1 cellular context compared by ENCODE assay signal in genomic region chr9:32572900-32573523, GRCh38.
TF ChIP-seq lines count a peak whose summit lies in the region.

Gene NDUFB6, minus strand, starts transcription at chr9:32573159. Its CDS starts 99 bp downstream, at chr9:32573060.

TF ChIP-seq in K562, 482 proteins besides CTCF, POLR2A, EP300 and RAD21 (continued from another document and continues in another):
- TF ChIP-seq, protein P1, sequence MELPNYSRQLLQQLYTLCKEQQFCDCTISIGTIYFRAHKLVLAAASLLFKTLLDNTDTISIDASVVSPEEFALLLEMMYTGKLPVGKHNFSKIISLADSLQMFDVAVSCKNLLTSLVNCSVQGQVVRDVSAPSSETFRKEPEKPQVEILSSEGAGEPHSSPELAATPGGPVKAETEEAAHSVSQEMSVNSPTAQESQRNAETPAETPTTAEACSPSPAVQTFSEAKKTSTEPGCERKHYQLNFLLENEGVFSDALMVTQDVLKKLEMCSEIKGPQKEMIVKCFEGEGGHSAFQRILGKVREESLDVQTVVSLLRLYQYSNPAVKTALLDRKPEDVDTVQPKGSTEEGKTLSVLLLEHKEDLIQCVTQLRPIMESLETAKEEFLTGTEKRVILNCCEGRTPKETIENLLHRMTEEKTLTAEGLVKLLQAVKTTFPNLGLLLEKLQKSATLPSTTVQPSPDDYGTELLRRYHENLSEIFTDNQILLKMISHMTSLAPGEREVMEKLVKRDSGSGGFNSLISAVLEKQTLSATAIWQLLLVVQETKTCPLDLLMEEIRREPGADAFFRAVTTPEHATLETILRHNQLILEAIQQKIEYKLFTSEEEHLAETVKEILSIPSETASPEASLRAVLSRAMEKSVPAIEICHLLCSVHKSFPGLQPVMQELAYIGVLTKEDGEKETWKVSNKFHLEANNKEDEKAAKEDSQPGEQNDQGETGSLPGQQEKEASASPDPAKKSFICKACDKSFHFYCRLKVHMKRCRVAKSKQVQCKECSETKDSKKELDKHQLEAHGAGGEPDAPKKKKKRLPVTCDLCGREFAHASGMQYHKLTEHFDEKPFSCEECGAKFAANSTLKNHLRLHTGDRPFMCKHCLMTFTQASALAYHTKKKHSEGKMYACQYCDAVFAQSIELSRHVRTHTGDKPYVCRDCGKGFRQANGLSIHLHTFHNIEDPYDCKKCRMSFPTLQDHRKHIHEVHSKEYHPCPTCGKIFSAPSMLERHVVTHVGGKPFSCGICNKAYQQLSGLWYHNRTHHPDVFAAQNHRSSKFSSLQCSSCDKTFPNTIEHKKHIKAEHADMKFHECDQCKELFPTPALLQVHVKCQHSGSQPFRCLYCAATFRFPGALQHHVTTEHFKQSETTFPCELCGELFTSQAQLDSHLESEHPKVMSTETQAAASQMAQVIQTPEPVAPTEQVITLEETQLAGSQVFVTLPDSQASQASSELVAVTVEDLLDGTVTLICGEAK (IDR thresholded peaks at IDR 0.05) = peak; percentile 86
- TF ChIP-seq, protein P1 (CRISPR knock-in tag; IDR thresholded peaks at IDR 0.05) = no peak
- peak; percentile 61 for TF ChIP-seq JUND (IDR thresholded peaks at IDR 0.05; ENCODE audit: borderline replicate concordance, low read depth, low read length)
- no peak; the same call in 2 of the 3 replicates for TF ChIP-seq JUND (tag; IDR thresholded peaks at IDR 0.05; ENCODE audit: borderline replicate concordance, low read depth, low read length)
- peak; percentile 87 for TF ChIP-seq RBFOX2 (IDR thresholded peaks at IDR 0.05; ENCODE audit: low read depth, low read length)
- TF ChIP-seq PML (IDR thresholded peaks at IDR 0.05; ENCODE audit: low read length) = peak; percentile 21; the same call in 1 of the 2 replicates
- 0 out of 2 replicates have a peak, but pooled peaks have one; percentile 11 for TF ChIP-seq NBN (IDR thresholded peaks at IDR 0.05; ENCODE audit: low read depth)
- TF ChIP-seq, protein P2, sequence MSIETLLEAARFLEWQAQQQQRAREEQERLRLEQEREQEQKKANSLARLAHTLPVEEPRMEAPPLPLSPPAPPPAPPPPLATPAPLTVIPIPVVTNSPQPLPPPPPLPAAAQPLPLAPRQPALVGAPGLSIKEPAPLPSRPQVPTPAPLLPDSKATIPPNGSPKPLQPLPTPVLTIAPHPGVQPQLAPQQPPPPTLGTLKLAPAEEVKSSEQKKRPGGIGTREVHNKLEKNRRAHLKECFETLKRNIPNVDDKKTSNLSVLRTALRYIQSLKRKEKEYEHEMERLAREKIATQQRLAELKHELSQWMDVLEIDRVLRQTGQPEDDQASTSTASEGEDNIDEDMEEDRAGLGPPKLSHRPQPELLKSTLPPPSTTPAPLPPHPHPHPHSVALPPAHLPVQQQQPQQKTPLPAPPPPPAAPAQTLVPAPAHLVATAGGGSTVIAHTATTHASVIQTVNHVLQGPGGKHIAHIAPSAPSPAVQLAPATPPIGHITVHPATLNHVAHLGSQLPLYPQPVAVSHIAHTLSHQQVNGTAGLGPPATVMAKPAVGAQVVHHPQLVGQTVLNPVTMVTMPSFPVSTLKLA (conservative IDR thresholded peaks at IDR 0.05) = peak; percentile 55 to 73
- TF ChIP-seq SAP30 (IDR thresholded peaks at IDR 0.05; ENCODE audit: borderline replicate concordance, insufficient read depth, low read depth, low read length, poor library complexity, severe bottlenecking) = peak; percentile 30
- no peak for TF ChIP-seq PCBP2 (IDR thresholded peaks at IDR 0.05; ENCODE audit: low read depth, low read length, poor library complexity, severe bottlenecking)
- TF ChIP-seq EGR1 (conservative IDR thresholded peaks at IDR 0.05) = peak; percentile 93
- TF ChIP-seq, protein P3, sequence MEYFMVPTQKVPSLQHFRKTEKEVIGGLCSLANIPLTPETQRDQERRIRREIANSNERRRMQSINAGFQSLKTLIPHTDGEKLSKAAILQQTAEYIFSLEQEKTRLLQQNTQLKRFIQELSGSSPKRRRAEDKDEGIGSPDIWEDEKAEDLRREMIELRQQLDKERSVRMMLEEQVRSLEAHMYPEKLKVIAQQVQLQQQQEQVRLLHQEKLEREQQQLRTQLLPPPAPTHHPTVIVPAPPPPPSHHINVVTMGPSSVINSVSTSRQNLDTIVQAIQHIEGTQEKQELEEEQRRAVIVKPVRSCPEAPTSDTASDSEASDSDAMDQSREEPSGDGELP (CRISPR knock-in tag; IDR thresholded peaks at IDR 0.05; ENCODE audit: borderline replicate concordance) = peak; percentile 52; the same call in 1 of the 2 replicates
- no peak for TF ChIP-seq TFE3 (CRISPR knock-in tag; IDR thresholded peaks at IDR 0.05)
- no peak for TF ChIP-seq NCOA2 (IDR thresholded peaks at IDR 0.05; ENCODE audit: partially characterized antibody in 2 of 2)
- peak; percentile 78 for TF ChIP-seq E2F8 (IDR thresholded peaks at IDR 0.05; ENCODE audit: low read depth, partially characterized antibody)
- TF ChIP-seq, protein P4, sequence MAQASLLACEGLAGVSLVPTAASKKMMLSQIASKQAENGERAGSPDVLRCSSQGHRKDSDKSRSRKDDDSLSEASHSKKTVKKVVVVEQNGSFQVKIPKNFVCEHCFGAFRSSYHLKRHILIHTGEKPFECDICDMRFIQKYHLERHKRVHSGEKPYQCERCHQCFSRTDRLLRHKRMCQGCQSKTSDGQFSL (CRISPR knock-in tag; IDR thresholded peaks at IDR 0.05) = no peak
- TF ChIP-seq, protein P4 (tag; IDR thresholded peaks at IDR 0.05) = no peak
- TF ChIP-seq, protein P5, sequence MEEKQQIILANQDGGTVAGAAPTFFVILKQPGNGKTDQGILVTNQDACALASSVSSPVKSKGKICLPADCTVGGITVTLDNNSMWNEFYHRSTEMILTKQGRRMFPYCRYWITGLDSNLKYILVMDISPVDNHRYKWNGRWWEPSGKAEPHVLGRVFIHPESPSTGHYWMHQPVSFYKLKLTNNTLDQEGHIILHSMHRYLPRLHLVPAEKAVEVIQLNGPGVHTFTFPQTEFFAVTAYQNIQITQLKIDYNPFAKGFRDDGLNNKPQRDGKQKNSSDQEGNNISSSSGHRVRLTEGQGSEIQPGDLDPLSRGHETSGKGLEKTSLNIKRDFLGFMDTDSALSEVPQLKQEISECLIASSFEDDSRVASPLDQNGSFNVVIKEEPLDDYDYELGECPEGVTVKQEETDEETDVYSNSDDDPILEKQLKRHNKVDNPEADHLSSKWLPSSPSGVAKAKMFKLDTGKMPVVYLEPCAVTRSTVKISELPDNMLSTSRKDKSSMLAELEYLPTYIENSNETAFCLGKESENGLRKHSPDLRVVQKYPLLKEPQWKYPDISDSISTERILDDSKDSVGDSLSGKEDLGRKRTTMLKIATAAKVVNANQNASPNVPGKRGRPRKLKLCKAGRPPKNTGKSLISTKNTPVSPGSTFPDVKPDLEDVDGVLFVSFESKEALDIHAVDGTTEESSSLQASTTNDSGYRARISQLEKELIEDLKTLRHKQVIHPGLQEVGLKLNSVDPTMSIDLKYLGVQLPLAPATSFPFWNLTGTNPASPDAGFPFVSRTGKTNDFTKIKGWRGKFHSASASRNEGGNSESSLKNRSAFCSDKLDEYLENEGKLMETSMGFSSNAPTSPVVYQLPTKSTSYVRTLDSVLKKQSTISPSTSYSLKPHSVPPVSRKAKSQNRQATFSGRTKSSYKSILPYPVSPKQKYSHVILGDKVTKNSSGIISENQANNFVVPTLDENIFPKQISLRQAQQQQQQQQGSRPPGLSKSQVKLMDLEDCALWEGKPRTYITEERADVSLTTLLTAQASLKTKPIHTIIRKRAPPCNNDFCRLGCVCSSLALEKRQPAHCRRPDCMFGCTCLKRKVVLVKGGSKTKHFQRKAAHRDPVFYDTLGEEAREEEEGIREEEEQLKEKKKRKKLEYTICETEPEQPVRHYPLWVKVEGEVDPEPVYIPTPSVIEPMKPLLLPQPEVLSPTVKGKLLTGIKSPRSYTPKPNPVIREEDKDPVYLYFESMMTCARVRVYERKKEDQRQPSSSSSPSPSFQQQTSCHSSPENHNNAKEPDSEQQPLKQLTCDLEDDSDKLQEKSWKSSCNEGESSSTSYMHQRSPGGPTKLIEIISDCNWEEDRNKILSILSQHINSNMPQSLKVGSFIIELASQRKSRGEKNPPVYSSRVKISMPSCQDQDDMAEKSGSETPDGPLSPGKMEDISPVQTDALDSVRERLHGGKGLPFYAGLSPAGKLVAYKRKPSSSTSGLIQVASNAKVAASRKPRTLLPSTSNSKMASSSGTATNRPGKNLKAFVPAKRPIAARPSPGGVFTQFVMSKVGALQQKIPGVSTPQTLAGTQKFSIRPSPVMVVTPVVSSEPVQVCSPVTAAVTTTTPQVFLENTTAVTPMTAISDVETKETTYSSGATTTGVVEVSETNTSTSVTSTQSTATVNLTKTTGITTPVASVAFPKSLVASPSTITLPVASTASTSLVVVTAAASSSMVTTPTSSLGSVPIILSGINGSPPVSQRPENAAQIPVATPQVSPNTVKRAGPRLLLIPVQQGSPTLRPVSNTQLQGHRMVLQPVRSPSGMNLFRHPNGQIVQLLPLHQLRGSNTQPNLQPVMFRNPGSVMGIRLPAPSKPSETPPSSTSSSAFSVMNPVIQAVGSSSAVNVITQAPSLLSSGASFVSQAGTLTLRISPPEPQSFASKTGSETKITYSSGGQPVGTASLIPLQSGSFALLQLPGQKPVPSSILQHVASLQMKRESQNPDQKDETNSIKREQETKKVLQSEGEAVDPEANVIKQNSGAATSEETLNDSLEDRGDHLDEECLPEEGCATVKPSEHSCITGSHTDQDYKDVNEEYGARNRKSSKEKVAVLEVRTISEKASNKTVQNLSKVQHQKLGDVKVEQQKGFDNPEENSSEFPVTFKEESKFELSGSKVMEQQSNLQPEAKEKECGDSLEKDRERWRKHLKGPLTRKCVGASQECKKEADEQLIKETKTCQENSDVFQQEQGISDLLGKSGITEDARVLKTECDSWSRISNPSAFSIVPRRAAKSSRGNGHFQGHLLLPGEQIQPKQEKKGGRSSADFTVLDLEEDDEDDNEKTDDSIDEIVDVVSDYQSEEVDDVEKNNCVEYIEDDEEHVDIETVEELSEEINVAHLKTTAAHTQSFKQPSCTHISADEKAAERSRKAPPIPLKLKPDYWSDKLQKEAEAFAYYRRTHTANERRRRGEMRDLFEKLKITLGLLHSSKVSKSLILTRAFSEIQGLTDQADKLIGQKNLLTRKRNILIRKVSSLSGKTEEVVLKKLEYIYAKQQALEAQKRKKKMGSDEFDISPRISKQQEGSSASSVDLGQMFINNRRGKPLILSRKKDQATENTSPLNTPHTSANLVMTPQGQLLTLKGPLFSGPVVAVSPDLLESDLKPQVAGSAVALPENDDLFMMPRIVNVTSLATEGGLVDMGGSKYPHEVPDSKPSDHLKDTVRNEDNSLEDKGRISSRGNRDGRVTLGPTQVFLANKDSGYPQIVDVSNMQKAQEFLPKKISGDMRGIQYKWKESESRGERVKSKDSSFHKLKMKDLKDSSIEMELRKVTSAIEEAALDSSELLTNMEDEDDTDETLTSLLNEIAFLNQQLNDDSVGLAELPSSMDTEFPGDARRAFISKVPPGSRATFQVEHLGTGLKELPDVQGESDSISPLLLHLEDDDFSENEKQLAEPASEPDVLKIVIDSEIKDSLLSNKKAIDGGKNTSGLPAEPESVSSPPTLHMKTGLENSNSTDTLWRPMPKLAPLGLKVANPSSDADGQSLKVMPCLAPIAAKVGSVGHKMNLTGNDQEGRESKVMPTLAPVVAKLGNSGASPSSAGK (IDR thresholded peaks at IDR 0.05) = peak; percentile 54
- peak; percentile 65 for TF ChIP-seq SMAD1 (IDR thresholded peaks at IDR 0.05; ENCODE audit: low read depth, low read length, partially characterized antibody)
